In genomic region chr1:30885580-30886513, GRCh38 we compare ENCODE assay signal across 16 cellular contexts. TPM values are rescaled to one million over a fixed set of nuclear protein-coding genes. Genes with fewer than 3 reads are reported as not detected.
DNase-seq lines count a peak whose midpoint lies in the region; ATAC-seq lines count a peak whose summit lies in the region.
"Had no signal": no experiment of that assay in that cellular context is flagged by ENCODE, and none has a peak within 500 bp of the region (broad histone marks: within the 10 kb centered on the region; RNA-seq: fewer than 3 reads in every experiment).

No MANE protein-coding gene starts in this region.

- H3K4me1 ChIP-seq in SJSA1 (replicated peaks) = peaks cover 58% of the 10 kb centered on the region

- H3K9me3 ChIP-seq in SJSA1 (replicated peaks) = no peaks in the 10 kb centered on the region
- H3K9me3 ChIP-seq: BLaER1 treated with 17β-estradiol and CSF1 and Interleukin-3, amounts not matched to agents 10 nM and 100 nM; heart right ventricle; uterus had no signal

- H3K4me3 ChIP-seq in SJSA1 = no peak overlapping the region
- H3K4me3 ChIP-seq: BLaER1 treated with 17β-estradiol and CSF1 and Interleukin-3, amounts not matched to agents 10 nM and 100 nM; heart right ventricle; uterus had no signal

- DNase-seq in SJSA1 (ENCODE audit: low read depth in 1 of 2, low spot score in 2 of 2) (peak; percentile 45 to 77), myocyte (ENCODE audit: low read depth) (peak; percentile 43), substantia nigra (lab: John Stamatoyannopoulos, UW) (peak in 37 of 49 donors; percentile 5 to 84 (median 63)), T-cell (no peak), dermis blood vessel endothelial cell (no peak), activated gamma-delta T cell (lab: John Stamatoyannopoulos, UW) (no peak)
- DNase-seq: activated CD8-positive, alpha-beta memory T cell treated with anti-CD3 and anti-CD28 coated beads, Interleukin-2, amount 50 U/mL, for 4 hours; activated naive CD4-positive, alpha-beta T cell treated with anti-CD3 and anti-CD28 coated beads, Interleukin-2, amount 50 U/mL, for 16 hours; DMS79 treated with DMSO at 0.1 percent for 48 hours; GOT3; heart right ventricle; stimulated activated CD4-positive, alpha-beta T cell treated with anti-CD3 and anti-CD28 coated beads, Interleukin-4, amount 100 ng/mL, for 4 hours; uterus had no signal

- H3K4me3 Mint-ChIP-seq in T-cell = no peak overlapping the region

- no peaks in the 10 kb centered on the region for H3K27me3 ChIP-seq in SJSA1 (replicated peaks)
- H3K27me3 ChIP-seq: heart right ventricle, uterus had no signal

- H3K9me3 Mint-ChIP-seq in T-cell = no peaks in the 10 kb centered on the region

- H3K4me1 Mint-ChIP-seq in T-cell = peaks cover 0 to 3% (median 0%) of the 10 kb centered on the region in 3 donors

- no peak overlapping the region for H3K27ac Mint-ChIP-seq in T-cell

- ATAC-seq in T-cell (replicated peaks in 1 of 4) = no peak
- ATAC-seq: activated CD4-positive, CD25-positive, alpha-beta regulatory T cell treated with anti-CD3 and anti-CD28 coated beads, Interleukin-2, amount 50 U/mL, for 24 hours had no signal

- H3K36me3 ChIP-seq in SJSA1 = peaks cover 14% of the 10 kb centered on the region
- H3K36me3 ChIP-seq: heart right ventricle, uterus had no signal

- no peaks in the 10 kb centered on the region for H3K36me3 Mint-ChIP-seq in T-cell

- CTCF ChIA-PET in T-cell (lab: Charles Lee) = no interaction called here

- POLR2A ChIA-PET in T-cell (lab: Charles Lee) = no interaction called here

- H3K27ac ChIP-seq in SJSA1 (peak overlapping the region; percentile 50), cingulate gyrus (ENCODE audit: low read depth, low read length) (peak overlapping the region; percentile 55), substantia nigra (ENCODE audit: low read depth, low read length, poor library complexity, severe bottlenecking) (no peak overlapping the region)
- H3K27ac ChIP-seq: BLaER1 treated with 17β-estradiol and CSF1 and Interleukin-3, amounts not matched to agents 10 nM and 100 nM had no signal

- H3K27me3 Mint-ChIP-seq in T-cell = peaks cover 19% of the 10 kb centered on the region in 2 donors

RNA-seq across cellular contexts. Expression of gene SDC3, which starts 22.7 kb away (rescaled TPM):
- total RNA-seq in SJSA1 (2014; rRNA removed; shearing (Covaris generic)) = 29.6 and 43.6 TPM in 2 replicates
- total RNA-seq in myocyte (15.7 and 17.6 TPM in 2 replicates), T-cell (1 to 10 TPM in 1 of 5 donors, under 1 TPM in 4; 0.07 to 1.1 (median 0.47) TPM), dermis blood vessel endothelial cell (22.0 and 55.3 TPM in 2 replicates)
- polyA plus RNA-seq in myocyte (2012) = 51.4 TPM

Comparison
In these comparisons a context has a peak if more than half of its experiments do, and no peak if none do; other contexts are left out.
1. DNase-seq: peak in SJSA1 (2 of 2), myocyte (single experiment) and substantia nigra (37 of 49); none in T-cell (0 of 34), dermis blood vessel endothelial cell (single experiment) and activated gamma-delta T cell (single experiment).